33 cellular contexts compared by ENCODE assay signal in the genomic region with DNA sequence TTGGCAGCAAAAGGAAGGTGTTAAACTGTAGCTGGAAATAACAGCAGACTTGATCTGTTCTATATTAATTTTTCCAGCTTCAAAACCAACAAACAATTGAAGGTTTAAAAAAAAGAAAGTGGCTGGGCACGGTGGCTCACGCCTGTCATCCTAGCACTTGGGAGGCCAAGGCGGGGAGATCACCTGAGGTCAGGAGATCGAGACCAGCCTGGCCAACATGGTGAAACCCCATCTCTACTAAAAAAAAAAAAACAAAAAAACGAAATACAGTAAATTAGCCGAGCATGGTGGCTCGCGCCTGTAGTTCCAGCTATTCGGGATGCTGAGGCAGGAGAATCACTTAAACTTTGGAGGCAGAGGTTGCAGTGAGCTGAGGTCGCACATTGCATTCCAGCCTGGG.
"Had no signal": no experiment of that assay in that cellular context is flagged by ENCODE, and none has a peak within 500 bp of the region (broad histone marks: within the 10 kb centered on the region; RNA-seq: fewer than 3 reads in every experiment).

No MANE protein-coding gene starts in this region.

- H3K4me3 Mint-ChIP-seq: activated CD8-positive, alpha-beta T cell treated with anti-CD3 and anti-CD28 coated beads, Interleukin-2, amount 10 ng/mL, durations not matched to agents 7 days and 5 days; activated naive CD4-positive, alpha-beta T cell treated with anti-CD3 and anti-CD28 coated beads, Interleukin-2, amount 50 U/mL, for 24 hours; activated naive CD8-positive, alpha-beta T cell treated with anti-CD3 and anti-CD28 coated beads, Interleukin-2, amount 10 ng/mL, durations not matched to agents 7 days and 5 days; activated T-cell treated with anti-CD3 and anti-CD28 coated beads, Interleukin-2, amount 50 U/mL, for 24 hours; central memory CD8-positive, alpha-beta T cell had no signal

- H3K27ac ChIP-seq: ascending aorta, cardiac muscle cell, KMS-11, Peyer's patch, VCaP had no signal

- H3K27me3 Mint-ChIP-seq: activated naive CD4-positive, alpha-beta T cell treated with anti-CD3 and anti-CD28 coated beads, Interleukin-2, amount 50 U/mL, for 24 hours; activated naive CD8-positive, alpha-beta T cell treated with anti-CD3 and anti-CD28 coated beads, Interleukin-2, amount 10 ng/mL, durations not matched to agents 7 days and 5 days; central memory CD8-positive, alpha-beta T cell had no signal

- H3K9ac ChIP-seq: KMS-11 had no signal

- H3K4me3 ChIP-seq: ascending aorta, cardiac muscle cell, Peyer's patch had no signal

- H3K27ac Mint-ChIP-seq: activated CD8-positive, alpha-beta T cell treated with anti-CD3 and anti-CD28 coated beads, Interleukin-2, amount 10 ng/mL, durations not matched to agents 7 days and 5 days; activated naive CD4-positive, alpha-beta T cell treated with anti-CD3 and anti-CD28 coated beads, Interleukin-2, amount 50 U/mL, for 24 hours; activated naive CD8-positive, alpha-beta T cell treated with anti-CD3 and anti-CD28 coated beads, Interleukin-2, amount 10 ng/mL, durations not matched to agents 7 days and 5 days; activated T-cell treated with anti-CD3 and anti-CD28 coated beads, Interleukin-2, amount 50 U/mL, for 24 hours; activated T-helper 2 cell treated with anti-CD3 and anti-CD28 coated beads, Interferon-gamma antibody, Interleukin-2, Interleukin-4, amounts not matched to agents 10 μg/mL and 5 μg/mL and 100 μg/mL, durations not matched to agents 14 hours and 24 hours and 36 hours had no signal

- H3K36me3 ChIP-seq: cardiac muscle cell, Peyer's patch had no signal

- H3K9me3 Mint-ChIP-seq: activated naive CD4-positive, alpha-beta T cell treated with anti-CD3 and anti-CD28 coated beads, Interleukin-2, amount 50 U/mL, for 24 hours; central memory CD8-positive, alpha-beta T cell had no signal

- H3K9me3 ChIP-seq: ascending aorta, Peyer's patch had no signal

- DNase-seq: activated CD4-positive, alpha-beta T cell treated with anti-CD3 and anti-CD28 coated beads for 1 hour; activated CD4-positive, alpha-beta T cell treated with anti-CD3 and anti-CD28 coated beads for 48 hours; activated CD4-positive, alpha-beta T cell treated with anti-CD3 and anti-CD28 coated beads, Interleukin-2, amount 50 U/mL, for 48 hours; activated CD4-positive, CD25-positive, alpha-beta regulatory T cell; activated CD8-positive, alpha-beta T cell treated with anti-CD3 and anti-CD28 coated beads, Interleukin-2, amount 10 ng/mL, durations not matched to agents 7 days and 5 days; activated gamma-delta T cell; activated naive CD4-positive, alpha-beta T cell treated with Interleukin-2 at 50 U/mL for 16 hours; activated naive CD8-positive, alpha-beta T cell treated with anti-CD3 and anti-CD28 coated beads, Interleukin-2, amount 10 ng/mL, durations not matched to agents 7 days and 5 days; activated T-cell treated with anti-CD3 and anti-CD28 coated beads, Interleukin-2, amount 50 U/mL, for 24 hours; amygdala; MM.1S; MV-4-11; NCI-H1092; NCI-H187 treated with DMSO at 0.1 percent for 48 hours; NCI-H2081; NCI-H226; NCI-H524 treated with DMSO at 0.1 percent for 48 hours; NK-92 treated with Interleukin-12 subunit alpha and Interleukin-12 subunit beta, amount 100 ng/mL, for 24 hours; PC-3; Peyer's patch; Right ventricle myocardium superior; RPMI8226; SW 1271; T-helper 1 cell; T-helper 2 cell; T-helper 9 cell had no signal

- H3K27me3 ChIP-seq: ascending aorta, cardiac muscle cell, Peyer's patch had no signal
